Comparison of ENCODE assay signal across 15 cellular contexts in genomic region chr7:152176797-152177196, GRCh38.
A peak's percentile ranks its signal among the peaks of the same experiment; 100 is the strongest.
DNase-seq lines count a peak whose midpoint lies in the region; ATAC-seq and TF ChIP-seq lines count a peak whose summit lies in the region.
"Had no signal": no experiment of that assay in that cellular context is flagged by ENCODE, and none has a peak within 500 bp of the region (broad histone marks: within the 10 kb centered on the region; RNA-seq: fewer than 3 reads in every experiment).

No MANE protein-coding gene starts in this region.

- H3K27ac ChIP-seq in osteoblast (ENCODE audit: low read depth, low read length): no peak overlapping the region
- H3K27ac ChIP-seq: epithelial cell of prostate, right lobe of liver had no signal

- H3K4me3 Mint-ChIP-seq in activated T-cell treated with anti-CD3 and anti-CD28 coated beads, Interleukin-2, amount 50 U/mL, for 24 hours: no peak overlapping the region
- no peak overlapping the region for H3K4me3 Mint-ChIP-seq in progenitor cell of endocrine pancreas (ENCODE audit: low read depth)
- H3K4me3 Mint-ChIP-seq: brain, T-helper 17 cell, type B pancreatic cell had no signal

- H3K27me3 ChIP-seq in osteoblast (ENCODE audit: insufficient read depth, low read length): no peaks in the 10 kb centered on the region
- H3K27me3 ChIP-seq: right lobe of liver had no signal

- TF ChIP-seq CTCF in osteoblast (IDR thresholded peaks at IDR 0.05; ENCODE audit: extremely low read depth, low read depth, low read length) (no peak), progenitor cell of endocrine pancreas (IDR thresholded peaks at IDR 0.05; ENCODE audit: unreplicated experiment) (no peak)

- H3K79me2 ChIP-seq in osteoblast (ENCODE audit: insufficient read depth, low read length): no peaks in the 10 kb centered on the region

- H3K9me3 Mint-ChIP-seq in activated T-cell treated with anti-CD3 and anti-CD28 coated beads, Interleukin-2, amount 50 U/mL, for 24 hours: no peaks in the 10 kb centered on the region
- H3K9me3 Mint-ChIP-seq in progenitor cell of endocrine pancreas (ENCODE audit: low read depth): no peaks in the 10 kb centered on the region
- H3K9me3 Mint-ChIP-seq: brain, type B pancreatic cell had no signal

- H3K9me3 ChIP-seq in osteoblast (ENCODE audit: low read depth, low read length): no peaks in the 10 kb centered on the region
- H3K9me3 ChIP-seq: right lobe of liver had no signal

- H3K36me3 Mint-ChIP-seq in activated T-cell treated with anti-CD3 and anti-CD28 coated beads, Interleukin-2, amount 50 U/mL, for 24 hours (ENCODE audit: low read depth): peaks cover 82% of the 10 kb centered on the region
- H3K36me3 Mint-ChIP-seq in progenitor cell of endocrine pancreas (ENCODE audit: insufficient read depth): peaks cover 37% of the 10 kb centered on the region

- DNase-seq in activated T-cell treated with anti-CD3 and anti-CD28 coated beads, Interleukin-2, amount 50 U/mL, for 24 hours: no peak
- no peak for DNase-seq in activated T-cell treated with anti-CD3 and anti-CD28 coated beads for 4 hours
- peak; percentile 3 for DNase-seq in osteoblast (ENCODE audit: insufficient read length, low spot score, missing footprints)
- DNase-seq in dermis blood vessel endothelial cell: no peak
- DNase-seq in progenitor cell of endocrine pancreas (ENCODE audit: low spot score, unreplicated experiment): no peak
- no peak for DNase-seq in mucosa of gallbladder (ENCODE audit: low spot score)
- DNase-seq: DMS153, NCI-H1417 treated with DMSO at 0.1 percent for 48 hours, right lobe of liver, T-helper 17 cell had no signal

- H3K27me3 Mint-ChIP-seq in activated T-cell treated with anti-CD3 and anti-CD28 coated beads, Interleukin-2, amount 50 U/mL, for 24 hours: no peaks in the 10 kb centered on the region
- H3K27me3 Mint-ChIP-seq in progenitor cell of endocrine pancreas: no peaks in the 10 kb centered on the region
- H3K27me3 Mint-ChIP-seq: brain, T-helper 17 cell, type B pancreatic cell had no signal

- peak overlapping the region; percentile 11 for H3K27ac Mint-ChIP-seq in activated T-cell treated with anti-CD3 and anti-CD28 coated beads, Interleukin-2, amount 50 U/mL, for 24 hours
- H3K27ac Mint-ChIP-seq in progenitor cell of endocrine pancreas: no peak overlapping the region
- H3K27ac Mint-ChIP-seq: brain, T-helper 17 cell, type B pancreatic cell had no signal

- no peak overlapping the region for H3K4me2 ChIP-seq in osteoblast (ENCODE audit: insufficient read depth, low read length)

- peaks cover 9% of the 10 kb centered on the region for H3K4me1 ChIP-seq in osteoblast (ENCODE audit: insufficient read depth, low read length)
- H3K4me1 ChIP-seq: right lobe of liver had no signal

- H3K4me1 Mint-ChIP-seq in activated T-cell treated with anti-CD3 and anti-CD28 coated beads, Interleukin-2, amount 50 U/mL, for 24 hours (ENCODE audit: low read depth): peaks cover 6% of the 10 kb centered on the region
- H3K4me1 Mint-ChIP-seq in progenitor cell of endocrine pancreas (ENCODE audit: low read depth): no peaks in the 10 kb centered on the region
- H3K4me1 Mint-ChIP-seq: brain had no signal

- no peaks in the 10 kb centered on the region for H4K20me1 ChIP-seq in osteoblast (ENCODE audit: insufficient read depth, low read length)

- peaks cover 60% of the 10 kb centered on the region for H3K36me3 ChIP-seq in osteoblast (ENCODE audit: insufficient read depth, low read length)

- no peak overlapping the region for H3K4me3 ChIP-seq in osteoblast (ENCODE audit: insufficient read depth, low read length)
- H3K4me3 ChIP-seq: right lobe of liver had no signal

- ATAC-seq in GM21786 (IDR thresholded peaks at IDR 0.05; ENCODE audit: unreplicated experiment) (peak; percentile 57), HG03457 (IDR thresholded peaks at IDR 0.05; ENCODE audit: unreplicated experiment) (peak; percentile 68)
- ATAC-seq: right lobe of liver, T-helper 17 cell had no signal

- no peak overlapping the region for H2AFZ ChIP-seq in osteoblast (ENCODE audit: low read length)
